In the genomic region with DNA sequence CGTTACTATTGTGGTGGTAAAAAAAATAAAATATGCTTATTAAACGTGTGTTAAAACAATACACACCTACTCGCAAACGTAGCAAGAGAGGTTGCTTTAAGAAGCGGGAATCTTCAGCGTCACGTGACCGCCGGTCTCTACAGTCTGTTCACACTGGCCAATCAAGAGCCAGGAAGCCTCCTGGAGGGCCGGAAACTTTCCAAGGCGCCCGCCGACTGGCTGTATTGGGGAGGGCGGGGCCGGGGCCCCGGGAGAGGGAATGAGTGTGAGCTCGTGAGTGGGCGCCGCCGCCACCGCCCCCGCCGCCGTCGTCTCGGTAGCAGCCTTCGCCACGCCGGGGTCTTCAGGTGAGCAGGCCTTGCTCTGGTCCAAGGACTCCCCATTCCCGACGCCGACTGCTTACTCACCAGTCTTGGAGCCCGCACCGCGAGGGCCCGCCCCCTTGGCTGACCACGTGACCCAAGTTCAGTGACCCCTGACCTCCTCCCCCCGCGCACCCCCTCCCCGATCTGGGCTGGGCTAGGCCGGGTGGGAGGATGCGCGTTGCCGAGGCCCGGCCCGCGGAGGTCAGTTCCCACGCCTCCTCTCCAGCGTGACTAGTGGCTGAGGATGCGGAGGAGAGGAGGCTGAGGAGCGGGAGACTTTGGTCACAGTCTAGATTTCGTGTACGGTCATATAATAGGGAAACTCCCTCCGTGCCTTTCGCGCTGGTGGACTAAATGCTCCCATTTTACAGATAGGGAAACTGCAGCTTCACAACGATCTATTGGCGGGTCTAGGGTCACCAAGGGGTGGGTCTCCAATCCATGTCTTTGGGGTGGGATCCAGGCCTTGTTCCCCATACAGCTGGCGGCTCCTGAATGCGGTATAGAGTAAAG, we compare ENCODE assay signal across 8 cellular contexts. TPM values are rescaled to one million over a fixed set of nuclear protein-coding genes. Genes with fewer than 3 reads are reported as not detected.
DNase-seq lines count a peak whose midpoint lies in the region; ATAC-seq, FAIRE-seq and TF ChIP-seq lines count a peak whose summit lies in the region.

TSS of gene TAF6L (plus strand) at position 253 of the 878 bp plus-strand sequence. CDS start 4,388 bp downstream, outside the sequence.

- no peak for TF ChIP-seq RAD21 in H1 (IDR thresholded peaks at IDR 0.05 in 1 of 2, conservative IDR thresholded peaks at IDR 0.05 in 1 of 2; ENCODE audit: low read depth in 2 of 2, low read length in 2 of 2)

- peak; percentile 78 to 95 for TF ChIP-seq POLR2A in H1 (IDR thresholded peaks at IDR 0.05; ENCODE audit: control extremely low read depth in 1 of 2, low read depth in 2 of 2, low read length in 2 of 2)

- H3K4me2 ChIP-seq in H1 (ENCODE audit: insufficient read depth in 1 of 2, low read depth in 2 of 2, low read length in 2 of 2) (peak within 1 kb of the TSS; percentile 95 to 97), mesenchymal stem cell (ENCODE audit: low read length, poor library complexity, severe bottlenecking) (peak within 1 kb of the TSS; percentile 66)

- peak within 1 kb of the TSS; percentile 75 for H3K27ac ChIP-seq in CD8-positive, alpha-beta memory T cell (ENCODE audit: low read depth, low read length)
- H3K27ac ChIP-seq in H1 (ENCODE audit: low read depth, low read length) = peak within 1 kb of the TSS; percentile 72
- H3K27ac ChIP-seq in mesenchymal stem cell (ENCODE audit: low read length, poor library complexity, severe bottlenecking) = peak within 1 kb of the TSS; percentile 86

- peak within 1 kb of the TSS; percentile 40 for H3K4ac ChIP-seq in H1 (replicated peaks; ENCODE audit: insufficient read length, low read depth, low read length)
- peak within 1 kb of the TSS; percentile 79 to 87 for H3K4ac ChIP-seq in mesenchymal stem cell (ENCODE audit: low read depth in 1 of 2, low read length in 2 of 2)

- DNase-seq in CD8-positive, alpha-beta memory T cell = peak; percentile 83 to 93 (median 87)
- DNase-seq in HS-27A (ENCODE audit: low read depth) = peak; percentile 95
- DNase-seq in NOMO-1 (lab: John Stamatoyannopoulos, UW; ENCODE audit: unreplicated experiment in 2 of 2) = peak; percentile 93 to 94
- peak; percentile 83 to 85 for DNase-seq in activated CD8-positive, alpha-beta memory T cell treated with anti-CD3 and anti-CD28 coated beads for 4 hours (ENCODE audit: low read depth in 2 of 2)
- DNase-seq in H1 (ENCODE audit: low read depth in 1 of 2, low spot score in 2 of 2) = peak; percentile 75 to 98
- DNase-seq in mesenchymal stem cell = peak; percentile 99
- peak; percentile 85 for DNase-seq in stimulated activated CD8-positive, alpha-beta memory T cell treated with anti-CD3 and anti-CD28 coated beads, Interleukin-12 subunit alpha, Interleukin-12 subunit beta, amount 100 ng/mL, for 4 hours (ENCODE audit: low read depth)

- peaks cover 6% of the 10 kb centered on the region; the same call in 1 of the 2 replicates for H3K79me1 ChIP-seq in H1 (ENCODE audit: low read depth, low read length)
- H3K79me1 ChIP-seq in mesenchymal stem cell (replicated peaks; ENCODE audit: low read length, poor library complexity, severe bottlenecking) = peaks cover 17% of the 10 kb centered on the region

- H4K91ac ChIP-seq in H1 (replicated peaks; ENCODE audit: insufficient read length, low read length) (peak within 1 kb of the TSS; percentile 99), mesenchymal stem cell (ENCODE audit: low read length) (peak within 1 kb of the TSS; percentile 96)

- peak within 1 kb of the TSS; percentile 99 for H3K18ac ChIP-seq in H1 (ENCODE audit: extremely low read depth, low read length)
- H3K18ac ChIP-seq in mesenchymal stem cell (ENCODE audit: low read depth in 1 of 2, low read length in 2 of 2) = peak within 1 kb of the TSS; percentile 92 to 95

- H3K9ac ChIP-seq in H1 (replicated peaks in 1 of 4; ENCODE audit: extremely low read depth in 1 of 4, low read depth in 3 of 4, low read length in 3 of 4) (peak within 1 kb of the TSS; percentile 82 to 89 (median 86)), mesenchymal stem cell (ENCODE audit: low read length) (peak within 1 kb of the TSS; percentile 91)

- peak within 1 kb of the TSS; percentile 51; the same call in 1 of the 2 replicates for H2BK20ac ChIP-seq in H1 (ENCODE audit: low read length)

- CTCF ChIA-PET in CD8-positive, alpha-beta memory T cell (lab: Charles Lee) = interaction anchor here (0.7 to 8.3 kb wide), 8 partner anchors 10 to 148 kb away, joined by 3 to 74 read pairs (median 4); partner anchors contain the start of genes INTS5, POLR2G, STX5 and TEX54
- CTCF ChIA-PET in H1 (lab: Charles Lee; ENCODE audit: partially characterized antibody) = interaction anchor here (1.0 to 10.2 kb wide), 12 partner anchors 9 to 170 kb away, joined by 3 to 94 read pairs (median 6); partner anchors contain the start of genes BSCL2, MTA2, POLR2G and TMEM179B

- peak within 1 kb of the TSS; percentile 100 for H4K5ac ChIP-seq in H1 (ENCODE audit: insufficient read length, low read depth, low read length)

- peaks cover 0 to 2% of the 10 kb centered on the region in 2 experiments for H4K20me1 ChIP-seq in H1 (replicated peaks in 1 of 2; ENCODE audit: control insufficient read depth in 1 of 2, insufficient read depth in 2 of 2, low read length in 2 of 2)

- H3K56ac ChIP-seq in H1 (replicated peaks; ENCODE audit: insufficient read length, low read depth, low read length) = peak within 1 kb of the TSS; percentile 92

- peaks cover 0 to 44% (median 5%) of the 10 kb centered on the region in 3 donors for H3K36me3 Mint-ChIP-seq in CD8-positive, alpha-beta memory T cell

- H2BK12ac ChIP-seq in H1 (ENCODE audit: low read depth, low read length) (peak within 1 kb of the TSS; percentile 72; the same call in 1 of the 2 replicates), mesenchymal stem cell (ENCODE audit: low read length in 2 of 2) (peak within 1 kb of the TSS; percentile 9 to 45)

- peak within 1 kb of the TSS; percentile 60; the same call in 1 of the 2 replicates for H2AFZ ChIP-seq in H1 (ENCODE audit: low read length)
- H2AFZ ChIP-seq in mesenchymal stem cell (ENCODE audit: low read depth, low read length) = peak within 1 kb of the TSS; percentile 75

- ATAC-seq in GM19467 (IDR thresholded peaks at IDR 0.05; ENCODE audit: unreplicated experiment) = peak; percentile 75

- H2BK15ac ChIP-seq in H1 (ENCODE audit: low read length) (no peak within 1 kb of the TSS), mesenchymal stem cell (ENCODE audit: low read depth, poor library complexity, severe bottlenecking) (peak within 1 kb of the TSS; percentile 98)

- no peak for FAIRE-seq in H1 (lab: Jason Lieb, UNC)

- peak within 1 kb of the TSS; percentile 90 for H2BK120ac ChIP-seq in H1 (replicated peaks; ENCODE audit: low read depth, low read length)
- no peak within 1 kb of the TSS for H2BK120ac ChIP-seq in mesenchymal stem cell (ENCODE audit: low read depth, low read length)

- peaks cover 22% of the 10 kb centered on the region for H3K4me1 ChIP-seq in CD8-positive, alpha-beta memory T cell (ENCODE audit: insufficient read depth, low read length)
- H3K4me1 ChIP-seq in H1 (replicated peaks in 1 of 4; ENCODE audit: control insufficient read depth in 3 of 4, insufficient read depth in 4 of 4, low read length in 3 of 4) = peaks cover 0 to 9% (median 5%) of the 10 kb centered on the region in 4 experiments; a peak in 6 of 7 replicates
- peaks cover 6% of the 10 kb centered on the region for H3K4me1 ChIP-seq in mesenchymal stem cell (ENCODE audit: control insufficient read depth, insufficient read depth, low read depth, low read length)

- peak within 1 kb of the TSS; percentile 87 to 96 (median 93) for H3K4me3 Mint-ChIP-seq in CD8-positive, alpha-beta memory T cell

- H3K4me1 Mint-ChIP-seq in CD8-positive, alpha-beta memory T cell = peaks cover 18 to 30% (median 28%) of the 10 kb centered on the region in 3 donors

- H3K23ac ChIP-seq in H1 (ENCODE audit: insufficient read length) (peak within 1 kb of the TSS; percentile 17), mesenchymal stem cell (ENCODE audit: low read length in 2 of 2) (no peak within 1 kb of the TSS)

- WGBS in H1 (ENCODE audit: extremely low coverage in 1 of 2, insufficient coverage in 1 of 2, insufficient read length in 1 of 2, insufficient replicate concordance in 2 of 2, low coverage in 1 of 2, low lambda C conversion rate in 2 of 2, missing lambda C conversion rate in 1 of 2), 2 experiments = 5% methylated on average over 22 of the region's 60 CpGs; no CpG with 5 or more reads in 1 of the 2 experiments
- WGBS in mesenchymal stem cell = 1% methylated on average over 49 of the region's 60 CpGs

- no peak for TF ChIP-seq EP300 in H1 (IDR thresholded peaks at IDR 0.05; ENCODE audit: borderline replicate concordance in 1 of 2, low read depth in 2 of 2, low read length in 2 of 2)

- H3K27me3 ChIP-seq in CD8-positive, alpha-beta memory T cell (ENCODE audit: insufficient read depth, low read length, poor library complexity, severe bottlenecking) = no peaks in the 10 kb centered on the region
- H3K27me3 ChIP-seq in H1 (replicated peaks in 1 of 4; ENCODE audit: control insufficient read depth in 3 of 4, extremely low read depth in 1 of 4, insufficient read depth in 3 of 4, low read length in 3 of 4) (no peaks in the 10 kb centered on the region), mesenchymal stem cell (ENCODE audit: control insufficient read depth in 1 of 2, insufficient read depth in 1 of 2, low read length in 2 of 2) (no peaks in the 10 kb centered on the region)

- POLR2A ChIA-PET in CD8-positive, alpha-beta memory T cell (lab: Charles Lee) = interaction anchor here (0.5 to 4.7 kb wide), 17 partner anchors 10 to 216 kb away, joined by 3 to 31 read pairs (median 5); partner anchors contain the start of genes HNRNPUL2, POLR2G, TEX54 and TMEM179B
- POLR2A ChIA-PET in H1 (lab: Charles Lee; ENCODE audit: partially characterized antibody) = interaction anchor here (0.6 to 7.8 kb wide), 35 partner anchors 9 to 180 kb away, joined by 3 to 145 read pairs (median 5); partner anchors contain the start of genes BSCL2, C11orf98, CSKMT and GNG3

- H4K8ac ChIP-seq in H1 (ENCODE audit: extremely low read depth, insufficient read depth, low read length) = peak within 1 kb of the TSS; percentile 97
- peak within 1 kb of the TSS; percentile 91 for H4K8ac ChIP-seq in mesenchymal stem cell (ENCODE audit: low read length)

- no peak for TF ChIP-seq CTCF in H1 (IDR thresholded peaks at IDR 0.05; ENCODE audit: control extremely low read depth in 1 of 3, insufficient read depth in 1 of 3, low read depth in 1 of 3, low read length in 3 of 3)

- no peak within 1 kb of the TSS for H3K14ac ChIP-seq in H1 (ENCODE audit: insufficient read length)
- H3K14ac ChIP-seq in mesenchymal stem cell (ENCODE audit: low read length in 2 of 2) = peak within 1 kb of the TSS in 1 of 2 experiments; percentile 89

- H3K9me3 ChIP-seq in CD8-positive, alpha-beta memory T cell (ENCODE audit: low read length) = no peaks in the 10 kb centered on the region
- H3K9me3 ChIP-seq in H1 (ENCODE audit: insufficient read depth in 2 of 2, low read depth in 1 of 2, low read length in 1 of 2) = no peaks in the 10 kb centered on the region
- no peaks in the 10 kb centered on the region for H3K9me3 ChIP-seq in mesenchymal stem cell (ENCODE audit: control insufficient read depth, low read length)

- H3K27me3 Mint-ChIP-seq in CD8-positive, alpha-beta memory T cell = no peaks in the 10 kb centered on the region

- H2BK5ac ChIP-seq in H1 (ENCODE audit: low read depth, low read length) = peak within 1 kb of the TSS; percentile 98
- no peak within 1 kb of the TSS for H2BK5ac ChIP-seq in mesenchymal stem cell (ENCODE audit: low read depth, low read length, poor library complexity, severe bottlenecking)

- H2AK5ac ChIP-seq in H1 (ENCODE audit: low read depth, low read length) (0 out of 2 replicates have a peak within 1 kb of the TSS, but pooled peaks have one; percentile 79), mesenchymal stem cell (ENCODE audit: low read length, severe bottlenecking) (peak within 1 kb of the TSS; percentile 30)

- peaks cover 7% of the 10 kb centered on the region for H3K36me3 ChIP-seq in CD8-positive, alpha-beta memory T cell (ENCODE audit: insufficient read depth, low read length)
- peaks cover 8 to 24% (median 16%) of the 10 kb centered on the region in 4 experiments for H3K36me3 ChIP-seq in H1 (ENCODE audit: control insufficient read depth in 2 of 4, insufficient read depth in 4 of 4, low read length in 3 of 4)
- peaks cover 24 to 39% of the 10 kb centered on the region in 2 experiments for H3K36me3 ChIP-seq in mesenchymal stem cell (ENCODE audit: control insufficient read depth in 1 of 2, insufficient read depth in 2 of 2, low read depth in 1 of 2, low read length in 2 of 2)

- H3K27ac Mint-ChIP-seq in CD8-positive, alpha-beta memory T cell = peak within 1 kb of the TSS; percentile 85 to 99 (median 95)

- peaks cover 3% of the 10 kb centered on the region for H3K23me2 ChIP-seq in H1 (ENCODE audit: low read depth, low read length)

- H3K79me2 ChIP-seq in H1 (ENCODE audit: control insufficient read depth in 1 of 2, insufficient read depth in 2 of 2, low read length in 2 of 2) = peaks cover 0 to 19% of the 10 kb centered on the region in 2 experiments; a peak in 2 of 4 replicates

- no peaks in the 10 kb centered on the region for H3K9me3 Mint-ChIP-seq in CD8-positive, alpha-beta memory T cell

- peak within 1 kb of the TSS; percentile 42 for H3K4me3 ChIP-seq in CD8-positive, alpha-beta memory T cell (ENCODE audit: low read length)
- H3K4me3 ChIP-seq in H1 (ENCODE audit: extremely low read depth in 1 of 4, insufficient read depth in 2 of 4, low read depth in 3 of 4, low read length in 4 of 4) = peak within 1 kb of the TSS; percentile 77 to 95 (median 92)
- peak within 1 kb of the TSS; percentile 70 to 90 for H3K4me3 ChIP-seq in mesenchymal stem cell (ENCODE audit: insufficient read depth in 1 of 2, low read depth in 1 of 2, low read length in 2 of 2)

RNA-seq across cellular contexts. Expression of gene TAF6L, which starts in this region (rescaled TPM):
- total RNA-seq in CD8-positive, alpha-beta memory T cell = 10 to 100 TPM; 21.8 to 24.1 TPM
- 9.6 TPM for polyA plus RNA-seq in CD8-positive, alpha-beta memory T cell
- total RNA-seq in H1 (2021; fragmentation: NEBNext Ultra II Directional; extraction: Animal tissue kit (Norgen Biotek cat#: 25700)) = 29.6 and 31.9 TPM in 2 replicates
- 24.8 and 37.3 TPM in 2 replicates for polyA plus RNA-seq in H1 (2011; rRNA removed)
- 45.8 TPM for polyA plus RNA-seq in H1 (2011; cell fraction: cytosol; rRNA removed)
- polyA plus RNA-seq in H1 (2011; cell fraction: nucleus; rRNA removed) = 138 TPM
- 33.0 to 45.0 TPM (median 41.9 TPM) in 4 replicates for polyA plus RNA-seq in H1 (2012, experiment 1 of 2)
- 33.2 TPM for polyA plus RNA-seq in H1 (2012, experiment 2 of 2)
- 16.7 TPM for polyA plus RNA-seq in H1 (2013, experiment 1 of 2)
- 14.5 TPM for polyA plus RNA-seq in H1 (2013, experiment 2 of 2)
- polyA minus RNA-seq in H1 (2011; rRNA and poly(A)+ RNA removed) = 37.2 and 37.8 TPM in 2 replicates
- 22.2 TPM for polyA minus RNA-seq in H1 (2011; cell fraction: cytosol; rRNA and poly(A)+ RNA removed)
- polyA minus RNA-seq in H1 (2011; cell fraction: nucleus; rRNA and poly(A)+ RNA removed) = 28.5 TPM
- 7.6 TPM for polyA plus RNA-seq in mesenchymal stem cell (2013, experiment 1 of 2)
- polyA plus RNA-seq in mesenchymal stem cell (2013, experiment 2 of 2) = 7.9 TPM

Comparison
In these comparisons a context has a peak if more than half of its experiments do, and no peak if none do; other contexts are left out.
1. Peak in every context shown above with its lines: DNase-seq, ATAC-seq, H3K4me3 ChIP-seq and H3K27ac ChIP-seq.